20 cellular contexts compared by ENCODE assay signal in the genomic region with DNA sequence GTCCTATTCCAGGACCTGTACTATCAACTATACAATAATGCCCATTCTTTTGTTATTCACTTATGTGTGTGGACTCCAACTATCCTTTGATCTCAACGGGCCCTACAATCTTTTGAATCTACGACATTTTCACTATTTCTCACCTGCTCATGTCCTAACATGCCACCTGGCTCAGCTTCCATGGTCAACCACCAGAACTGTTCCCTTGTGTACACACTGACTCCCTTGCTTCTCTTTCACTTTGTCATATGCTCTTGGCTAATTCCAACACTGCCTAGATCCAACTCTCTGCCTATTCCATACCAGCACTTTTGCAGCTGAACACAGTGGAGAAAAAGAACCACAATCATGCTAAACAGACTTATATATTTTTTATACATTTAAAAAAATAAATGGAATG.
"Had no signal": no experiment of that assay in that cellular context is flagged by ENCODE, and none has a peak within 500 bp of the region (broad histone marks: within the 10 kb centered on the region; RNA-seq: fewer than 3 reads in every experiment).

No MANE protein-coding gene starts in this region.

- H3K4me3 ChIP-seq: coronary artery, esophagus muscularis mucosa, psoas muscle, spleen, tibial artery, upper lobe of right lung, vagina had no signal

- DNase-seq: effector CD4-positive, alpha-beta T cell; endodermal cell; kidney; left cardiac atrium; naive thymus-derived CD8-positive, alpha-beta T cell; psoas muscle; retina; spleen; stimulated activated CD4-positive, alpha-beta T cell treated with anti-CD3 and anti-CD28 coated beads, Interleukin-15, amount 100 ng/mL, for 24 hours; stimulated activated CD4-positive, alpha-beta T cell treated with anti-CD3 and anti-CD28 coated beads, Interleukin-1b, Interleukin-23, amount 100 ng/mL, for 48 hours; stimulated activated CD4-positive, alpha-beta T cell treated with anti-CD3 and anti-CD28 coated beads, Interleukin-4, amount 100 ng/mL, for 24 hours; tibial artery; upper lobe of right lung had no signal

- H3K27me3 Mint-ChIP-seq: naive thymus-derived CD8-positive, alpha-beta T cell; stimulated activated memory B cell treated with anti-CD40 and anti-IgM and Interleukin-4, amounts not matched to agents 10 μg/mL and 1 μg/mL and 100 μg/mL, for 72 hours; stimulated activated naive CD8-positive, alpha-beta T cell treated with anti-CD3 and anti-CD28 coated beads, Interleukin-15, Interleukin-2, amounts not matched to agents 100 ng/mL and 50 ng/mL, for 24 hours had no signal

- H3K4me3 Mint-ChIP-seq: endodermal cell; naive thymus-derived CD8-positive, alpha-beta T cell; stimulated activated memory B cell treated with anti-CD40 and anti-IgM and Interleukin-4, amounts not matched to agents 10 μg/mL and 1 μg/mL and 100 μg/mL, for 72 hours; stimulated activated naive CD8-positive, alpha-beta T cell treated with anti-CD3 and anti-CD28 coated beads, Interleukin-15, Interleukin-2, amounts not matched to agents 100 ng/mL and 50 ng/mL, for 24 hours had no signal

- H3K36me3 ChIP-seq: neutrophil, upper lobe of right lung, vagina had no signal

- ATAC-seq: left cardiac atrium; naive thymus-derived CD8-positive, alpha-beta T cell; psoas muscle; sciatic nerve; stimulated activated memory B cell treated with anti-CD40 and anti-IgM and Interleukin-4, amounts not matched to agents 10 μg/mL and 1 μg/mL and 100 μg/mL, for 72 hours; upper lobe of right lung had no signal

- H3K27ac Mint-ChIP-seq: endodermal cell; stimulated activated memory B cell treated with anti-CD40 and anti-IgM and Interleukin-4, amounts not matched to agents 10 μg/mL and 1 μg/mL and 100 μg/mL, for 72 hours; stimulated activated naive CD8-positive, alpha-beta T cell treated with anti-CD3 and anti-CD28 coated beads, Interleukin-15, Interleukin-2, amounts not matched to agents 100 ng/mL and 50 ng/mL, for 24 hours had no signal

- H3K9me3 ChIP-seq: esophagus muscularis mucosa, neutrophil, psoas muscle, tibial artery, upper lobe of right lung, vagina had no signal

- H3K4me1 ChIP-seq: esophagus muscularis mucosa, psoas muscle, tibial artery, upper lobe of right lung, vagina had no signal

- H3K27me3 ChIP-seq: esophagus muscularis mucosa, neutrophil, spleen, tibial artery, upper lobe of right lung, vagina had no signal

- H3K9me3 Mint-ChIP-seq: stimulated activated naive CD8-positive, alpha-beta T cell treated with anti-CD3 and anti-CD28 coated beads, Interleukin-15, Interleukin-2, amounts not matched to agents 100 ng/mL and 50 ng/mL, for 24 hours had no signal

- H3K4me1 Mint-ChIP-seq: endodermal cell had no signal

- H3K27ac ChIP-seq: coronary artery, esophagus muscularis mucosa, neutrophil, psoas muscle, spleen, tibial artery, upper lobe of right lung, vagina had no signal
